1 cellular context compared by ENCODE assay signal in the genomic region with DNA sequence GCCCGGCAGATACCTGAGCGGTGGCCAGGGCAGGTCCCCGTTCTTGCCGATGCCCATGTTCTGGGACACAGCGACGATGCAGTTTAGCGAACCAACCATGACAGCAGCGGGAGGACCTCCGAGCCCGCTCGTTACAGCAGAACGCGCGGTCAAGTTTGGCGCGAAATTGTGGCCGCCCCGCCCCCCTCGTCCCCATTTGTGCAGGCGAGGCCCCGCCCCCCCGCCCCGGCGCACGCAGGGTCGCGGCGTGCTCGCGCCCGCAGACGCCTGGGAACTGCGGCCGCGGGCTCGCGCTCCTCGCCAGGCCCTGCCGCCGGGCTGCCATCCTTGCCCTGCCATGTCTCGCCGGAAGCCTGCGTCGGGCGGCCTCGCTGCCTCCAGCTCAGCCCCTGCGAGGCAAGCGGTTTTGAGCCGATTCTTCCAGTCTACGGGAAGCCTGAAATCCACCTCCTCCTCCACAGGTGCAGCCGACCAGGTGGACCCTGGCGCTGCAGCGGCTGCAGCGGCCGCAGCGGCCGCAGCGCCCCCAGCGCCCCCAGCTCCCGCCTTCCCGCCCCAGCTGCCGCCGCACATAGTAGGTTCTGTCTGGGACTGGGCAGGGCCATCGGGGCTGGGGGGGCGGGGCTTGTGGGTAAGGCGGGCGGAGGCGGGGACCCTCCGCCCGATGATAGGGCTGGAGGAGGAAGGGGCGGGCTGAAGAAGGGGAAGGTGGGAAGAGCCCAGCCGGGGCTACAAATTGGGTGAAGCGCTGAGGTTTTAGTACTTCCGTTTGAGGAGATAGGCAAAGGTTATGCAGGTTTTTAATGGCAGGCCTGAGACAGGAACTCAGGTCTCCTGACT.
A peak's percentile ranks its signal among the peaks of the same experiment; 100 is the strongest.
TF ChIP-seq lines count a peak whose summit lies in the region.

A gene (minus strand): TSS at position 593 of the 840 bp plus-strand sequence. CDS start 494 bp downstream, at position 99.
A gene (plus strand): TSS at position 262 of the 840 bp plus-strand sequence. CDS start 76 bp downstream, at position 338.

TF ChIP-seq in HepG2, 621 proteins besides CTCF, POLR2A, EP300 and RAD21 (continued from another document and continues in another):
- TF ChIP-seq, protein P1, sequence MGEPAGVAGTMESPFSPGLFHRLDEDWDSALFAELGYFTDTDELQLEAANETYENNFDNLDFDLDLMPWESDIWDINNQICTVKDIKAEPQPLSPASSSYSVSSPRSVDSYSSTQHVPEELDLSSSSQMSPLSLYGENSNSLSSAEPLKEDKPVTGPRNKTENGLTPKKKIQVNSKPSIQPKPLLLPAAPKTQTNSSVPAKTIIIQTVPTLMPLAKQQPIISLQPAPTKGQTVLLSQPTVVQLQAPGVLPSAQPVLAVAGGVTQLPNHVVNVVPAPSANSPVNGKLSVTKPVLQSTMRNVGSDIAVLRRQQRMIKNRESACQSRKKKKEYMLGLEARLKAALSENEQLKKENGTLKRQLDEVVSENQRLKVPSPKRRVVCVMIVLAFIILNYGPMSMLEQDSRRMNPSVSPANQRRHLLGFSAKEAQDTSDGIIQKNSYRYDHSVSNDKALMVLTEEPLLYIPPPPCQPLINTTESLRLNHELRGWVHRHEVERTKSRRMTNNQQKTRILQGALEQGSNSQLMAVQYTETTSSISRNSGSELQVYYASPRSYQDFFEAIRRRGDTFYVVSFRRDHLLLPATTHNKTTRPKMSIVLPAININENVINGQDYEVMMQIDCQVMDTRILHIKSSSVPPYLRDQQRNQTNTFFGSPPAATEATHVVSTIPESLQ (CRISPR knock-in tag; conservative IDR thresholded peaks at IDR 0.05) = 0 out of 2 replicates have a peak, but pooled peaks have one; percentile 12
- TF ChIP-seq ETV5 (CRISPR knock-in tag; IDR thresholded peaks at IDR 0.05; ENCODE audit: borderline replicate concordance) (peak; percentile 59; the same call in 1 of the 2 replicates), EZH2 (conservative IDR thresholded peaks at IDR 0.05; ENCODE audit: low read depth, low read length) (no peak), PAF1 (CRISPR knock-in tag; IDR thresholded peaks at IDR 0.05) (no peak), ZNF841 (CRISPR knock-in tag; IDR thresholded peaks at IDR 0.05; ENCODE audit: borderline replicate concordance) (no peak), AKAP8 (CRISPR knock-in tag; IDR thresholded peaks at IDR 0.05) (0 out of 2 replicates have a peak, but pooled peaks have one; percentile 70), KAT8 (CRISPR knock-in tag; IDR thresholded peaks at IDR 0.05) (peak; percentile 78), ZNF607 (CRISPR knock-in tag; IDR thresholded peaks at IDR 0.05; ENCODE audit: borderline replicate concordance) (no peak), FOSL1 (CRISPR knock-in tag; IDR thresholded peaks at IDR 0.05; ENCODE audit: borderline replicate concordance) (no peak), ZNF44 (CRISPR knock-in tag; IDR thresholded peaks at IDR 0.05) (no peak), NR2F6 (IDR thresholded peaks at IDR 0.05) (no peak), NR2F6 (CRISPR knock-in tag; IDR thresholded peaks at IDR 0.05) (no peak), ZSCAN25 (CRISPR knock-in tag; IDR thresholded peaks at IDR 0.05) (peak; percentile 57), ZSCAN22 (CRISPR knock-in tag; IDR thresholded peaks at IDR 0.05) (no peak; the same call in 1 of the 2 replicates), PLRG1 (conservative IDR thresholded peaks at IDR 0.05) (no peak), HOXA9 (CRISPR knock-in tag; IDR thresholded peaks at IDR 0.05; ENCODE audit: borderline replicate concordance) (no peak), ZKSCAN1 (IDR thresholded peaks at IDR 0.05; ENCODE audit: low read length) (peak; percentile 100), TBX3 (IDR thresholded peaks at IDR 0.05; ENCODE audit: borderline replicate concordance) (no peak), PHF5A (CRISPR knock-in tag; IDR thresholded peaks at IDR 0.05; ENCODE audit: low read depth, unreplicated experiment) (peak; percentile 45), MYC (CRISPR knock-in tag; IDR thresholded peaks at IDR 0.05; ENCODE audit: borderline replicate concordance) (peak; percentile 50; the same call in 1 of the 2 replicates), SOX5 (CRISPR knock-in tag; IDR thresholded peaks at IDR 0.05; ENCODE audit: borderline replicate concordance) (0 out of 2 replicates have a peak, but pooled peaks have one; percentile 15), KLF11 (CRISPR knock-in tag; IDR thresholded peaks at IDR 0.05) (peak; percentile 15; the same call in 1 of the 2 replicates), IRF2 (CRISPR knock-in tag; IDR thresholded peaks at IDR 0.05) (no peak), ZNF629 (CRISPR knock-in tag; conservative IDR thresholded peaks at IDR 0.05) (no peak), SP1 (IDR thresholded peaks at IDR 0.05) (no peak), SP1 (CRISPR knock-in tag; IDR thresholded peaks at IDR 0.05) (peak; percentile 65), KLF6 (CRISPR knock-in tag; IDR thresholded peaks at IDR 0.05) (0 out of 2 replicates have a peak, but pooled peaks have one; percentile 37), TCF7 (IDR thresholded peaks at IDR 0.05; ENCODE audit: low read depth) (no peak), ZNF232 (CRISPR knock-in tag; IDR thresholded peaks at IDR 0.05; ENCODE audit: borderline replicate concordance) (no peak), KAT2B (IDR thresholded peaks at IDR 0.05; ENCODE audit: borderline replicate concordance, low read depth, low read length) (no peak), MEIS2 (CRISPR knock-in tag; IDR thresholded peaks at IDR 0.05) (no peak; the same call in 1 of the 2 replicates), ZSCAN21 (CRISPR knock-in tag; IDR thresholded peaks at IDR 0.05; ENCODE audit: borderline replicate concordance) (peak; percentile 85), SAFB2 (CRISPR knock-in tag; IDR thresholded peaks at IDR 0.05; ENCODE audit: borderline replicate concordance, low read depth) (peak; percentile 78; the same call in 1 of the 2 replicates), HNRNPH1 (optimal IDR thresholded peaks at IDR 0.05; ENCODE audit: low read depth, low read length) (peak; percentile 28), SKI (IDR thresholded peaks at IDR 0.05; ENCODE audit: partially characterized antibody) (peak; percentile 85), PHB2 (IDR thresholded peaks at IDR 0.05; ENCODE audit: partially characterized antibody) (no peak), MED13 (CRISPR knock-in tag; IDR thresholded peaks at IDR 0.05) (0 out of 2 replicates have a peak, but pooled peaks have one; percentile 21), ZNF557 (CRISPR knock-in tag; IDR thresholded peaks at IDR 0.05) (no peak), IRX3 (CRISPR knock-in tag; IDR thresholded peaks at IDR 0.05; ENCODE audit: borderline replicate concordance, low read depth) (no peak), EED (CRISPR knock-in tag; IDR thresholded peaks at IDR 0.05) (no peak), FOXM1 (CRISPR knock-in tag; IDR thresholded peaks at IDR 0.05) (no peak), POLR2AphosphoS2 (IDR thresholded peaks at IDR 0.05; ENCODE audit: low read depth, low read length) (no peak)
- TF ChIP-seq, protein P2, sequence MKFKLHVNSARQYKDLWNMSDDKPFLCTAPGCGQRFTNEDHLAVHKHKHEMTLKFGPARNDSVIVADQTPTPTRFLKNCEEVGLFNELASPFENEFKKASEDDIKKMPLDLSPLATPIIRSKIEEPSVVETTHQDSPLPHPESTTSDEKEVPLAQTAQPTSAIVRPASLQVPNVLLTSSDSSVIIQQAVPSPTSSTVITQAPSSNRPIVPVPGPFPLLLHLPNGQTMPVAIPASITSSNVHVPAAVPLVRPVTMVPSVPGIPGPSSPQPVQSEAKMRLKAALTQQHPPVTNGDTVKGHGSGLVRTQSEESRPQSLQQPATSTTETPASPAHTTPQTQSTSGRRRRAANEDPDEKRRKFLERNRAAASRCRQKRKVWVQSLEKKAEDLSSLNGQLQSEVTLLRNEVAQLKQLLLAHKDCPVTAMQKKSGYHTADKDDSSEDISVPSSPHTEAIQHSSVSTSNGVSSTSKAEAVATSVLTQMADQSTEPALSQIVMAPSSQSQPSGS (CRISPR knock-in tag; IDR thresholded peaks at IDR 0.05) = no peak
- TF ChIP-seq, protein P3, sequence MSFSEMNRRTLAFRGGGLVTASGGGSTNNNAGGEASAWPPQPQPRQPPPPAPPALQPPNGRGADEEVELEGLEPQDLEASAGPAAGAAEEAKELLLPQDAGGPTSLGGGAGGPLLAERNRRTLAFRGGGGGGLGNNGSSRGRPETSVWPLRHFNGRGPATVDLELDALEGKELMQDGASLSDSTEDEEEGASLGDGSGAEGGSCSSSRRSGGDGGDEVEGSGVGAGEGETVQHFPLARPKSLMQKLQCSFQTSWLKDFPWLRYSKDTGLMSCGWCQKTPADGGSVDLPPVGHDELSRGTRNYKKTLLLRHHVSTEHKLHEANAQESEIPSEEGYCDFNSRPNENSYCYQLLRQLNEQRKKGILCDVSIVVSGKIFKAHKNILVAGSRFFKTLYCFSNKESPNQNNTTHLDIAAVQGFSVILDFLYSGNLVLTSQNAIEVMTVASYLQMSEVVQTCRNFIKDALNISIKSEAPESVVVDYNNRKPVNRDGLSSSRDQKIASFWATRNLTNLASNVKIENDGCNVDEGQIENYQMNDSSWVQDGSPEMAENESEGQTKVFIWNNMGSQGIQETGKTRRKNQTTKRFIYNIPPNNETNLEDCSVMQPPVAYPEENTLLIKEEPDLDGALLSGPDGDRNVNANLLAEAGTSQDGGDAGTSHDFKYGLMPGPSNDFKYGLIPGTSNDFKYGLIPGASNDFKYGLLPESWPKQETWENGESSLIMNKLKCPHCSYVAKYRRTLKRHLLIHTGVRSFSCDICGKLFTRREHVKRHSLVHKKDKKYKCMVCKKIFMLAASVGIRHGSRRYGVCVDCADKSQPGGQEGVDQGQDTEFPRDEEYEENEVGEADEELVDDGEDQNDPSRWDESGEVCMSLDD (CRISPR knock-in tag; IDR thresholded peaks at IDR 0.05; ENCODE audit: borderline replicate concordance) = no peak
- TF ChIP-seq, protein P4, sequence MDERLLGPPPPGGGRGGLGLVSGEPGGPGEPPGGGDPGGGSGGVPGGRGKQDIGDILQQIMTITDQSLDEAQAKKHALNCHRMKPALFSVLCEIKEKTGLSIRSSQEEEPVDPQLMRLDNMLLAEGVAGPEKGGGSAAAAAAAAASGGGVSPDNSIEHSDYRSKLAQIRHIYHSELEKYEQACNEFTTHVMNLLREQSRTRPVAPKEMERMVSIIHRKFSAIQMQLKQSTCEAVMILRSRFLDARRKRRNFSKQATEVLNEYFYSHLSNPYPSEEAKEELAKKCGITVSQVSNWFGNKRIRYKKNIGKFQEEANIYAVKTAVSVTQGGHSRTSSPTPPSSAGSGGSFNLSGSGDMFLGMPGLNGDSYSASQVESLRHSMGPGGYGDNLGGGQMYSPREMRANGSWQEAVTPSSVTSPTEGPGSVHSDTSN (CRISPR knock-in tag; IDR thresholded peaks at IDR 0.05) = no peak
- TF ChIP-seq, protein P5, sequence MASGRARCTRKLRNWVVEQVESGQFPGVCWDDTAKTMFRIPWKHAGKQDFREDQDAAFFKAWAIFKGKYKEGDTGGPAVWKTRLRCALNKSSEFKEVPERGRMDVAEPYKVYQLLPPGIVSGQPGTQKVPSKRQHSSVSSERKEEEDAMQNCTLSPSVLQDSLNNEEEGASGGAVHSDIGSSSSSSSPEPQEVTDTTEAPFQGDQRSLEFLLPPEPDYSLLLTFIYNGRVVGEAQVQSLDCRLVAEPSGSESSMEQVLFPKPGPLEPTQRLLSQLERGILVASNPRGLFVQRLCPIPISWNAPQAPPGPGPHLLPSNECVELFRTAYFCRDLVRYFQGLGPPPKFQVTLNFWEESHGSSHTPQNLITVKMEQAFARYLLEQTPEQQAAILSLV (CRISPR knock-in tag; IDR thresholded peaks at IDR 0.05; ENCODE audit: borderline replicate concordance) = peak; percentile 74; the same call in 1 of the 2 replicates
- TF ChIP-seq, protein P6, sequence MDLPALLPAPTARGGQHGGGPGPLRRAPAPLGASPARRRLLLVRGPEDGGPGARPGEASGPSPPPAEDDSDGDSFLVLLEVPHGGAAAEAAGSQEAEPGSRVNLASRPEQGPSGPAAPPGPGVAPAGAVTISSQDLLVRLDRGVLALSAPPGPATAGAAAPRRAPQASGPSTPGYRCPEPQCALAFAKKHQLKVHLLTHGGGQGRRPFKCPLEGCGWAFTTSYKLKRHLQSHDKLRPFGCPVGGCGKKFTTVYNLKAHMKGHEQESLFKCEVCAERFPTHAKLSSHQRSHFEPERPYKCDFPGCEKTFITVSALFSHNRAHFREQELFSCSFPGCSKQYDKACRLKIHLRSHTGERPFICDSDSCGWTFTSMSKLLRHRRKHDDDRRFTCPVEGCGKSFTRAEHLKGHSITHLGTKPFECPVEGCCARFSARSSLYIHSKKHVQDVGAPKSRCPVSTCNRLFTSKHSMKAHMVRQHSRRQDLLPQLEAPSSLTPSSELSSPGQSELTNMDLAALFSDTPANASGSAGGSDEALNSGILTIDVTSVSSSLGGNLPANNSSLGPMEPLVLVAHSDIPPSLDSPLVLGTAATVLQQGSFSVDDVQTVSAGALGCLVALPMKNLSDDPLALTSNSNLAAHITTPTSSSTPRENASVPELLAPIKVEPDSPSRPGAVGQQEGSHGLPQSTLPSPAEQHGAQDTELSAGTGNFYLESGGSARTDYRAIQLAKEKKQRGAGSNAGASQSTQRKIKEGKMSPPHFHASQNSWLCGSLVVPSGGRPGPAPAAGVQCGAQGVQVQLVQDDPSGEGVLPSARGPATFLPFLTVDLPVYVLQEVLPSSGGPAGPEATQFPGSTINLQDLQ (CRISPR knock-in tag; IDR thresholded peaks at IDR 0.05) = no peak
- TF ChIP-seq, protein P7, sequence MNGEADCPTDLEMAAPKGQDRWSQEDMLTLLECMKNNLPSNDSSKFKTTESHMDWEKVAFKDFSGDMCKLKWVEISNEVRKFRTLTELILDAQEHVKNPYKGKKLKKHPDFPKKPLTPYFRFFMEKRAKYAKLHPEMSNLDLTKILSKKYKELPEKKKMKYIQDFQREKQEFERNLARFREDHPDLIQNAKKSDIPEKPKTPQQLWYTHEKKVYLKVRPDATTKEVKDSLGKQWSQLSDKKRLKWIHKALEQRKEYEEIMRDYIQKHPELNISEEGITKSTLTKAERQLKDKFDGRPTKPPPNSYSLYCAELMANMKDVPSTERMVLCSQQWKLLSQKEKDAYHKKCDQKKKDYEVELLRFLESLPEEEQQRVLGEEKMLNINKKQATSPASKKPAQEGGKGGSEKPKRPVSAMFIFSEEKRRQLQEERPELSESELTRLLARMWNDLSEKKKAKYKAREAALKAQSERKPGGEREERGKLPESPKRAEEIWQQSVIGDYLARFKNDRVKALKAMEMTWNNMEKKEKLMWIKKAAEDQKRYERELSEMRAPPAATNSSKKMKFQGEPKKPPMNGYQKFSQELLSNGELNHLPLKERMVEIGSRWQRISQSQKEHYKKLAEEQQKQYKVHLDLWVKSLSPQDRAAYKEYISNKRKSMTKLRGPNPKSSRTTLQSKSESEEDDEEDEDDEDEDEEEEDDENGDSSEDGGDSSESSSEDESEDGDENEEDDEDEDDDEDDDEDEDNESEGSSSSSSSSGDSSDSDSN (CRISPR knock-in tag; IDR thresholded peaks at IDR 0.05) = peak; percentile 68
